In the genomic region with DNA sequence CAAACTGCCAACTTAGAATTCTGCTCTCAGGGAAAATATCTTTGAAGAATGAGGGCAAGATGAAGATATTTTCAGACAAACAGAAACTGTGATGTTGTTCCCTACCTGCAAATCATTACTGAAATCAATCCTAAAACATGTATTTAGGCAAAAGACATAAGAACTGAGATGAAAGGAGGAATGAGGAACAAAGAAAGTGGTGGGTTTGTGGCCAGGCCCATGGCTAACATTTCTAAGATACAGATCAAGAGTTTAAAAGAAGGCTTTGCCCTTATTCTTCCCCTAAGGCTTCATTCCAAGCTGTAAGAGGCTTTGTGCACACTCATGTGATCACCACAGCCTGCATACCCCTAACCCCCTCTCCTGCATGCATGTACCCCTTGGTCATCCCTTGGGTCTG, we compare ENCODE assay signal across 29 cellular contexts. TPM values are rescaled to one million over a fixed set of nuclear protein-coding genes. Genes with fewer than 3 reads are reported as not detected.
"Had no signal": no experiment of that assay in that cellular context is flagged by ENCODE, and none has a peak within 500 bp of the region (broad histone marks: within the 10 kb centered on the region; RNA-seq: fewer than 3 reads in every experiment).

No MANE protein-coding gene starts in this region.

- H3K4me1 Mint-ChIP-seq: endodermal cell; mesothelial cell of epicardium; naive thymus-derived CD4-positive, alpha-beta T cell; nephron; neural progenitor cell; stimulated activated naive CD8-positive, alpha-beta T cell treated with anti-CD3 and anti-CD28 coated beads, Interleukin-15, amount 100 ng/mL, for 72 hours had no signal

- H3K27me3 ChIP-seq: foreskin keratinocyte, gastroesophageal sphincter, hepatocyte, left lung, neural progenitor cell, right lobe of liver, suprapubic skin, thyroid gland had no signal

- FAIRE-seq: colon, small intestine had no signal

- H3K27me3 Mint-ChIP-seq: dendritic cell treated with granulocyte-macrophage colony-stimulating factor and Interleukin-4, amounts not matched to agents 40 ng/mL and 50 ng/mL, for 4 days; progenitor cell of endocrine pancreas; stimulated activated naive CD8-positive, alpha-beta T cell treated with anti-CD3 and anti-CD28 coated beads, Interleukin-15, amount 100 ng/mL, for 72 hours; type B pancreatic cell had no signal

- H3K4me3 ChIP-seq: gastroesophageal sphincter, heart left ventricle, hepatocyte, left lung, neural progenitor cell, right lobe of liver, suprapubic skin, thyroid gland had no signal

- ATAC-seq: esophagus mucosa; foreskin keratinocyte; gastroesophageal sphincter; heart left ventricle; left cardiac atrium; left lung; naive thymus-derived CD4-positive, alpha-beta T cell; right lobe of liver; stimulated activated naive CD8-positive, alpha-beta T cell treated with anti-CD3 and anti-CD28 coated beads, Interleukin-15, amount 100 ng/mL, for 72 hours had no signal

- H3K27ac Mint-ChIP-seq: dendritic cell treated with granulocyte-macrophage colony-stimulating factor and Interleukin-4, amounts not matched to agents 40 ng/mL and 50 ng/mL, for 4 days; endodermal cell; mesothelial cell of epicardium; naive thymus-derived CD4-positive, alpha-beta T cell; nephron; neural progenitor cell; progenitor cell of endocrine pancreas; stimulated activated naive CD8-positive, alpha-beta T cell treated with anti-CD3 and anti-CD28 coated beads, Interleukin-15, amount 100 ng/mL, for 72 hours; type B pancreatic cell had no signal

- H3K9ac ChIP-seq: neural progenitor cell, parathyroid adenoma had no signal

- H3K9me3 ChIP-seq: gastroesophageal sphincter, heart left ventricle, left lung, right lobe of liver, suprapubic skin, thyroid gland had no signal

- H3K36me3 ChIP-seq: gastroesophageal sphincter, heart left ventricle, left lung, neural progenitor cell, right lobe of liver, suprapubic skin, thyroid gland had no signal

- H3K4me1 ChIP-seq: foreskin keratinocyte, gastroesophageal sphincter, heart left ventricle, left lung, neural progenitor cell, parathyroid adenoma, right lobe of liver, suprapubic skin, thyroid gland had no signal

- H3K9me3 Mint-ChIP-seq: dendritic cell treated with granulocyte-macrophage colony-stimulating factor and Interleukin-4, amounts not matched to agents 40 ng/mL and 50 ng/mL, for 4 days; stimulated activated naive CD8-positive, alpha-beta T cell treated with anti-CD3 and anti-CD28 coated beads, Interleukin-15, amount 100 ng/mL, for 72 hours; type B pancreatic cell had no signal

- H3K4me3 Mint-ChIP-seq: dendritic cell treated with granulocyte-macrophage colony-stimulating factor and Interleukin-4, amounts not matched to agents 40 ng/mL and 50 ng/mL, for 4 days; endodermal cell; mesothelial cell of epicardium; naive thymus-derived CD4-positive, alpha-beta T cell; nephron; neural progenitor cell; stimulated activated naive CD8-positive, alpha-beta T cell treated with anti-CD3 and anti-CD28 coated beads, Interleukin-15, amount 100 ng/mL, for 72 hours; type B pancreatic cell had no signal

- H3K36me3 Mint-ChIP-seq: naive thymus-derived CD4-positive, alpha-beta T cell; neural progenitor cell; type B pancreatic cell had no signal

- H3K27ac ChIP-seq: epithelial cell of prostate, foreskin keratinocyte, gastroesophageal sphincter, heart left ventricle, hepatocyte, left lung, neural progenitor cell, parathyroid adenoma, right lobe of liver, suprapubic skin, thyroid gland had no signal

- DNase-seq: effector CD8-positive, alpha-beta T cell; endodermal cell; foreskin keratinocyte; heart left ventricle; left cardiac atrium; left lung; mesenchymal stem cell; naive thymus-derived CD4-positive, alpha-beta T cell; right lobe of liver; small intestine; stimulated activated CD4-positive, alpha-beta T cell treated with anti-CD3 and anti-CD28 coated beads, Interleukin-15, amount 100 ng/mL, for 24 hours; stimulated activated CD4-positive, alpha-beta T cell treated with anti-CD3 and anti-CD28 coated beads, Interleukin-2, amount 100 ng/mL, for 48 hours; stimulated activated naive CD4-positive, alpha-beta T cell; stimulated activated naive CD8-positive, alpha-beta T cell treated with anti-CD3 and anti-CD28 coated beads, Interleukin-15, amount 100 ng/mL, for 72 hours; thyroid gland had no signal

RNA-seq across cellular contexts. Expression of a gene that starts 46.5 kb away (rescaled TPM):
- total RNA-seq: lung microvascular endothelial cell; naive thymus-derived CD4-positive, alpha-beta T cell had no signal
